Comparison of ENCODE assay signal across 8 cellular contexts in the genomic region with DNA sequence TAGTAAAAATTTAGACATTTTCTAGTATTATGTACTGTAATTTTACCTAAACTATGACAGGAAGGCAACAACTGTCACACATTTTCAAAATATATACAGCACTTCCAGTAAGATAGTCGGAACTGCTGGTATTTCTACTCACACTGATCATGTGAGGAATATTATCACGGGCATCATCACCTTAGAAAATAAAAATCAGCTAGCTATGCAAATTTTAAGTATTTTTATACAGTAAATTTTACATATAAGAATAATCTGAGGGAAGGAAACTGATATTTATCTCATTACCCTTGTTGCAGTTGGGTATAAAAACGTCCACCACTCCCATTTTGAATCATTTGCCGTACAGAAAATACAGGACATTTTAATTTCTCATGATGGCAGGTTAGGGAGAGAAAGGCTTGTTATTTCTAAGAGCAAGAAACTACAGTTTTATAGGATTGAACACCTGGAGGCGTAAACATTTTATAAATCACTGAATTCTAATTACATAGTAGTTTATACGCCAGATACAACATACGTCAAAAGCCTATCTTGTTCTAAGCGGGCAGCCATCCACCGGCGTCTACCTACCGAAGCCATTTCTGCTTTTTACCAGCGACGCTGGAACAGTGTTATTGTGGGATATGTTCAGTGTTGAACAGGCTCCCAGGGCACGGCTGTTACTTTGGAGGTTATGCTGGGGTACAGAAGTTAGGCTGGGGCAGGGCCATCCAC. TPM values are rescaled to one million over a fixed set of nuclear protein-coding genes. Genes with fewer than 3 reads are reported as not detected.
DNase-seq lines count a peak whose midpoint lies in the region; ATAC-seq and TF ChIP-seq lines count a peak whose summit lies in the region.

No MANE protein-coding gene starts in this region.

- peaks cover 17% of the 10 kb centered on the region for H3K4me1 Mint-ChIP-seq in dendritic cell treated with granulocyte-macrophage colony-stimulating factor and Interleukin-4, amounts not matched to agents 40 ng/mL and 50 ng/mL, for 4 days (ENCODE audit: low read depth)

- CTCF ChIA-PET in AG04450 (lab: Charles Lee), result no interaction called here

- ATAC-seq in GM19023 (IDR thresholded peaks at IDR 0.05; ENCODE audit: unreplicated experiment) (no peak), GM18873 (IDR thresholded peaks at IDR 0.05; ENCODE audit: low FRiP score, unreplicated experiment) (no peak)

- peak overlapping the region; percentile 76 for H2AFZ ChIP-seq in OCI-LY1 (ENCODE audit: low read length)

- H3K4me3 Mint-ChIP-seq in dendritic cell treated with granulocyte-macrophage colony-stimulating factor and Interleukin-4, amounts not matched to agents 40 ng/mL and 50 ng/mL, for 4 days, result peak overlapping the region; percentile 93

- H3K36me3 ChIP-seq in OCI-LY1 (ENCODE audit: insufficient read depth, low read length), result no peaks in the 10 kb centered on the region
- no peaks in the 10 kb centered on the region for H3K36me3 ChIP-seq in mucosa of stomach (ENCODE audit: control insufficient read depth, insufficient read depth, low read length)

- H3K27me3 ChIP-seq in AG04450 (ENCODE audit: control insufficient read depth, insufficient read depth, low read length) (no peaks in the 10 kb centered on the region), OCI-LY1 (ENCODE audit: insufficient read depth, low read length) (no peaks in the 10 kb centered on the region), mucosa of stomach (ENCODE audit: control insufficient read depth, insufficient read depth, low read length) (no peaks in the 10 kb centered on the region)

- intact Hi-C loops in dendritic cell treated with granulocyte-macrophage colony-stimulating factor and Interleukin-4, amounts not matched to agents 40 ng/mL and 50 ng/mL, for 4 days (cut with micrococcal nuclease), result loop anchor here (2.0 to 10.0 kb wide), 3 partner anchors 33 to 508 kb away; no protein-coding TSS in a partner anchor

- no peaks in the 10 kb centered on the region for H4K20me1 ChIP-seq in OCI-LY1 (ENCODE audit: insufficient read depth, low read length)

- H3K9me3 Mint-ChIP-seq in dendritic cell treated with granulocyte-macrophage colony-stimulating factor and Interleukin-4, amounts not matched to agents 40 ng/mL and 50 ng/mL, for 4 days, result no peaks in the 10 kb centered on the region

- H3K9ac ChIP-seq in OCI-LY1 (ENCODE audit: low read length), result peak overlapping the region; percentile 74
- H3K9ac ChIP-seq in mucosa of stomach (ENCODE audit: low read length), result peak overlapping the region; percentile 99

- no peak for TF ChIP-seq CTCF in AG04450 (IDR thresholded peaks at IDR 0.05; ENCODE audit: low read depth, low read length)
- no peak for TF ChIP-seq CTCF in OCI-LY1 (IDR thresholded peaks at IDR 0.05; ENCODE audit: low read length)

- H3K4me3 ChIP-seq in AG04450 (ENCODE audit: low read depth, low read length), result peak overlapping the region; percentile 74
- peak overlapping the region; percentile 72 for H3K4me3 ChIP-seq in OCI-LY1 (ENCODE audit: low read depth, low read length, poor library complexity, severe bottlenecking)
- peak overlapping the region; percentile 40 for H3K4me3 ChIP-seq in mucosa of stomach (ENCODE audit: low read length)

- H3K36me3 Mint-ChIP-seq in dendritic cell treated with granulocyte-macrophage colony-stimulating factor and Interleukin-4, amounts not matched to agents 40 ng/mL and 50 ng/mL, for 4 days (ENCODE audit: low read depth), result peaks cover 9% of the 10 kb centered on the region

- no peaks in the 10 kb centered on the region for H3F3A ChIP-seq in OCI-LY1 (ENCODE audit: insufficient read depth, low read length)

- H3K27ac Mint-ChIP-seq in dendritic cell treated with granulocyte-macrophage colony-stimulating factor and Interleukin-4, amounts not matched to agents 40 ng/mL and 50 ng/mL, for 4 days, result peak overlapping the region; percentile 94

- no peaks in the 10 kb centered on the region for H3K79me2 ChIP-seq in OCI-LY1 (ENCODE audit: insufficient read depth, low read length)

- peak overlapping the region; percentile 85 for H3K27ac ChIP-seq in AG04450 (ENCODE audit: low read depth, low read length)
- peak overlapping the region; percentile 79 for H3K27ac ChIP-seq in OCI-LY1 (ENCODE audit: low read depth, low read length, poor library complexity, severe bottlenecking)

- POLR2A ChIA-PET in AG04450 (lab: Yijun Ruan, JAX), result interaction anchor here (2.7 kb wide), 1 partner anchor 34 kb away, joined by 16 read pairs; no protein-coding TSS in a partner anchor

- no peaks in the 10 kb centered on the region for H3K27me3 Mint-ChIP-seq in dendritic cell treated with granulocyte-macrophage colony-stimulating factor and Interleukin-4, amounts not matched to agents 40 ng/mL and 50 ng/mL, for 4 days

- no peak for DNase-seq in AG04450 (ENCODE audit: low read depth, low spot score)
- peak; percentile 9 for DNase-seq in GM19238 (ENCODE audit: insufficient read length, low spot score)
- no peak for DNase-seq in AG08396 (ENCODE audit: low spot score)

- H3K9me2 ChIP-seq in OCI-LY1 (ENCODE audit: low read depth, low read length), result no peaks in the 10 kb centered on the region

- H3K4me1 ChIP-seq in OCI-LY1 (ENCODE audit: insufficient read depth, low read length, severe bottlenecking), result peaks cover 31% of the 10 kb centered on the region
- peaks cover 7% of the 10 kb centered on the region for H3K4me1 ChIP-seq in mucosa of stomach (ENCODE audit: control insufficient read depth, insufficient read depth, low read length)

- peak overlapping the region; percentile 78 for H3K4me2 ChIP-seq in OCI-LY1 (ENCODE audit: low read length)

- H3K9me3 ChIP-seq in AG04450 (ENCODE audit: control insufficient read depth, insufficient read depth, low read length), result no peaks in the 10 kb centered on the region; the same call in 1 of the 2 replicates
- no peaks in the 10 kb centered on the region for H3K9me3 ChIP-seq in OCI-LY1 (ENCODE audit: low read length)
- H3K9me3 ChIP-seq in mucosa of stomach (ENCODE audit: control insufficient read depth, low read length), result no peaks in the 10 kb centered on the region

RNA-seq across cellular contexts. Expression of a gene that starts 0.7 kb away (rescaled TPM):
- polyA plus RNA-seq in AG04450 (2011; rRNA removed), result 110 and 134 TPM in 2 replicates
- 244 and 342 TPM in 2 replicates for polyA minus RNA-seq in AG04450 (2011; rRNA and poly(A)+ RNA removed)
